Comparison of ENCODE assay signal across 9 cellular contexts in the genomic region with DNA sequence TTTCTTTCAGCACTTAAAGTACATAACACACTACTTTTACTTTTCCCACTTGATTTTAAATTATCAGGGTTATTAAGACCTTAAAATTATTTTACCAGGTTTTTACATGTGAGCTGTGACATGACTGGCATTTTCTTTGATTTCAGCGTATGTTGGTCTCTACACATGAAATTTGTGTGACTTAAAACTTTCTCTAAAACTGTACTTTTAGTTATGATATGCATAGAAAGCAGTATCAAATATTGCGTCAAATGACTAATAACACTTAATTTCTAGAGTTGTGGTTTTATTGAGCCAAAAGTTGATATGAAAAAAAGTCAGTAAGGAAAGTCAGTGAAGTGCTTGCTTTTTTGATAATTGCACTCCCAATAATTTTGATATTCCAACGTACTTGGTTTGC. TPM values are rescaled to one million over a fixed set of nuclear protein-coding genes. Genes with fewer than 3 reads are reported as not detected.
DNase-seq lines count a peak whose midpoint lies in the region; ATAC-seq and TF ChIP-seq lines count a peak whose summit lies in the region.
"Had no signal": no experiment of that assay in that cellular context is flagged by ENCODE, and none has a peak within 500 bp of the region (broad histone marks: within the 10 kb centered on the region; RNA-seq: fewer than 3 reads in every experiment).

No MANE protein-coding gene starts in this region.

- no peak for ATAC-seq in Panc1

- intact Hi-C loops in Panc1 (cut with micrococcal nuclease; ENCODE audit: unreplicated experiment), result loop anchor here (5.0 kb wide), 1 partner anchor 91 kb away; no protein-coding TSS in a partner anchor

- BruUV-seq in Panc1 (replicated peaks; lab: Mats Ljungman, UMichigan), result no TSS peak

- peak overlapping the region; percentile 76 for H3K9ac ChIP-seq in ES-I3 (ENCODE audit: low read depth, low read length)

- peak overlapping the region; percentile 96 for H3K4me3 Mint-ChIP-seq in progenitor cell of endocrine pancreas (ENCODE audit: low read depth)

- peak overlapping the region; percentile 81 for H3K27ac ChIP-seq in Panc1 (ENCODE audit: low read length)

- no peak for DNase-seq in Panc1 (ENCODE audit: low read depth, low spot score)
- no peak for DNase-seq in epithelial cell of proximal tubule (ENCODE audit: low read depth)
- no peak for DNase-seq in progenitor cell of endocrine pancreas (ENCODE audit: low spot score, unreplicated experiment)
- DNase-seq in COLO829 (ENCODE audit: low spot score), result no peak
- no peak for DNase-seq in anterior cingulate cortex (lab: John Stamatoyannopoulos, UW)
- DNase-seq in pons (ENCODE audit: low spot score), result no peak
- DNase-seq in GM13976 (ENCODE audit: low spot score), result no peak

- in situ Hi-C loops in Panc1 (cut with HindIII; ENCODE audit: low pct_unique_long_range_greater_than_20kb, low sequenced_read_pairs) (no loop called here), GM13976 (cut with MboI; ENCODE audit: low sequenced_read_pairs, unreplicated experiment) (loop anchor here (10.0 to 25.0 kb wide), 3 partner anchors 198 to 396 kb away; no protein-coding TSS in a partner anchor)

- H3K4me1 ChIP-seq in ES-I3 (ENCODE audit: insufficient read depth, low read length) (no peaks in the 10 kb centered on the region), Panc1 (ENCODE audit: control insufficient read depth, insufficient read depth, low read length) (peaks cover 23% of the 10 kb centered on the region; the same call in 1 of the 2 replicates)

- no peaks in the 10 kb centered on the region for H3K27me3 Mint-ChIP-seq in progenitor cell of endocrine pancreas

- peaks cover 4% of the 10 kb centered on the region for H3K36me3 Mint-ChIP-seq in progenitor cell of endocrine pancreas (ENCODE audit: insufficient read depth)

- H3K36me3 ChIP-seq in ES-I3 (ENCODE audit: insufficient read depth, low read length) (no peaks in the 10 kb centered on the region), Panc1 (ENCODE audit: control insufficient read depth, insufficient read depth, low read length) (peaks cover 5% of the 10 kb centered on the region)

- H3K27me3 ChIP-seq in Panc1 (ENCODE audit: control insufficient read depth, insufficient read depth, low read length), result no peaks in the 10 kb centered on the region

- TF ChIP-seq CTCF in Panc1 (IDR thresholded peaks at IDR 0.05), result no peak
- TF ChIP-seq CTCF in epithelial cell of proximal tubule (conservative IDR thresholded peaks at IDR 0.05; ENCODE audit: low read depth, low read length), result no peak
- no peak for TF ChIP-seq CTCF in progenitor cell of endocrine pancreas (IDR thresholded peaks at IDR 0.05; ENCODE audit: unreplicated experiment)
- no peak for TF ChIP-seq CTCF in GM13976 (IDR thresholded peaks at IDR 0.05; ENCODE audit: borderline replicate concordance, control extremely low read depth, extremely low read depth, insufficient read depth, missing control alignments)

- H3K9me3 Mint-ChIP-seq in progenitor cell of endocrine pancreas (ENCODE audit: low read depth), result no peaks in the 10 kb centered on the region

- H3K9me3 ChIP-seq in ES-I3 (ENCODE audit: control insufficient read depth, insufficient read depth, low read length) (no peaks in the 10 kb centered on the region), Panc1 (ENCODE audit: control insufficient read depth, insufficient read depth, low read depth, low read length) (no peaks in the 10 kb centered on the region)

- CTCF ChIA-PET in Panc1 (lab: Charles Lee), result no interaction called here

- peak overlapping the region; percentile 67 to 81; a peak in 3 of 4 replicates for H3K4me3 ChIP-seq in Panc1 (ENCODE audit: low read depth in 2 of 2, low read length in 2 of 2)
- peak overlapping the region; percentile 72 for H3K4me3 ChIP-seq in epithelial cell of proximal tubule (ENCODE audit: low read depth, low read length)

- H3K4me1 Mint-ChIP-seq in progenitor cell of endocrine pancreas (ENCODE audit: low read depth), result peaks cover 32% of the 10 kb centered on the region

- POLR2A ChIA-PET in Panc1 (lab: Charles Lee), result no interaction called here

- H3K27ac Mint-ChIP-seq in progenitor cell of endocrine pancreas, result peak overlapping the region; percentile 70

RNA-seq across cellular contexts. Expression of a gene that starts 3.1 kb away (rescaled TPM):
- total RNA-seq in Panc1 (2021; ENCODE audit: unreplicated experiment) (88.9 TPM), epithelial cell of proximal tubule (33.4 and 34.5 TPM in 2 replicates), progenitor cell of endocrine pancreas (66.7 and 71.0 TPM in 2 replicates)
- 30.9 TPM for polyA plus RNA-seq in Panc1 (2012; ENCODE audit: insufficient read length)

RNA-seq across cellular contexts. Expression of a gene that starts 3.2 kb away (rescaled TPM):
- total RNA-seq in Panc1 (2021; ENCODE audit: unreplicated experiment) (1.3 TPM), epithelial cell of proximal tubule (0.06 and 0.36 TPM in 2 replicates), progenitor cell of endocrine pancreas (0.53 and 0.87 TPM in 2 replicates)
- polyA plus RNA-seq in Panc1 (2012; ENCODE audit: insufficient read length), result 0.67 TPM
- total RNA-seq: RPMI7951 had no signal

RNA-seq across cellular contexts. Expression of a gene that starts 48.5 kb away (rescaled TPM):
- total RNA-seq in Panc1 (2021; ENCODE audit: unreplicated experiment) (62.0 TPM), epithelial cell of proximal tubule (24.5 and 24.8 TPM in 2 replicates), progenitor cell of endocrine pancreas (45.8 and 52.1 TPM in 2 replicates)
- 21.1 TPM for polyA plus RNA-seq in Panc1 (2012; ENCODE audit: insufficient read length)
- total RNA-seq: RPMI7951 had no signal
